ENCODE assay signal across 13 cellular contexts in the genomic region with DNA sequence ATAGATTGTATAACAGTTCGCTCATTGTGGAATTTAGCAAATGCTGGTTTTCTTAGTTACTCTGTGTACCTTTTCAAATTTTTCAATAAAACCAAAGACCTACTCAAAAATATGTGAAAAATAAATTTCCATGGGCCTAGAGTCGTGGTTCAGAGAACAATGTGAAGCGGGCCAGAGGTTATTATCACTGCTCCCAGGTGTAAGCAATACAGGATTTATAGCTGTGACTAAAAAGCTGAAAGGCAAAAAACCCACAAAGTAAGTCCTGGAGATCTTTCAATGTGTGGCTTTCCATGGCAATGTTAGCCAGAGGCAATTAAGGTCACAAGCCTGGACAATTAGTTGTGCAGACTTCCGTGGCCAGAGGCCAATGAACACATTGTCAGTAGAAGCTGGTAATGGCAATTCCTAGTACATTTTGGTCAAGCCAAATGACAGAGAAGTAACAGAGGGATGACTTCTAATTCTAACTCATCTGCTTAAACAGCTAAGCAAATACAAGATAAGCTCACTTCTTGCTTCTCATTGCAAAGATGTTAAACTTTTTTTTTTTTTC.
A peak's percentile ranks its signal among the peaks of the same experiment; 100 is the strongest.
DNase-seq lines count a peak whose midpoint lies in the region; ATAC-seq and TF ChIP-seq lines count a peak whose summit lies in the region.
"Had no signal": no experiment of that assay in that cellular context is flagged by ENCODE, and none has a peak within 500 bp of the region (broad histone marks: within the 10 kb centered on the region; RNA-seq: fewer than 3 reads in every experiment).

No MANE protein-coding gene starts in this region.

- no peaks in the 10 kb centered on the region for H3K27me3 Mint-ChIP-seq in nephron progenitor cell (ENCODE audit: low read depth, poor library complexity)
- H3K27me3 Mint-ChIP-seq: CD4-positive, alpha-beta T cell had no signal

- peaks cover 24% of the 10 kb centered on the region for H3K4me1 Mint-ChIP-seq in nephron progenitor cell

- no peak for ATAC-seq in HG02840 (IDR thresholded peaks at IDR 0.05; ENCODE audit: low FRiP score, unreplicated experiment)

- H3K36me3 Mint-ChIP-seq in nephron progenitor cell (ENCODE audit: low read depth) = no peaks in the 10 kb centered on the region

- H3K27ac Mint-ChIP-seq in nephron progenitor cell = peak overlapping the region; percentile 16
- H3K27ac Mint-ChIP-seq: CD4-positive, alpha-beta T cell had no signal

- H3K9me3 Mint-ChIP-seq in nephron progenitor cell = peaks cover 10% of the 10 kb centered on the region

- no peak overlapping the region for H3K4me3 Mint-ChIP-seq in nephron progenitor cell
- H3K4me3 Mint-ChIP-seq: CD4-positive, alpha-beta T cell had no signal

- DNase-seq in Caki2 (ENCODE audit: low read depth) = peak; percentile 50
- DNase-seq in M059J (ENCODE audit: low read depth) = peak; percentile 93
- DNase-seq in epidermal melanocyte (ENCODE audit: insufficient read length, low spot score) = peak; percentile 22
- DNase-seq in nephron progenitor cell = no peak
- DNase-seq in NCI-H2107 treated with DMSO at 0.1 percent for 48 hours (lab: John Stamatoyannopoulos, UW; ENCODE audit: unreplicated experiment) = no peak
- no peak for DNase-seq in midbrain (lab: John Stamatoyannopoulos, UW)
- no peak for DNase-seq in stimulated activated CD4-positive, alpha-beta T cell treated with anti-CD3 and anti-CD28 coated beads, Interleukin-4, amount 100 ng/mL, for 24 hours
- DNase-seq: CD4-positive, alpha-beta T cell; dorsolateral prefrontal cortex; mesendoderm; ovary; SHP77 treated with DMSO at 0.1 percent for 48 hours had no signal

- TF ChIP-seq CTCF in nephron progenitor cell (IDR thresholded peaks at IDR 0.05) = no peak

- in situ Hi-C loops in Caki2 (cut with HindIII; ENCODE audit: low pct_unique_long_range_greater_than_20kb, low sequenced_read_pairs) = no loop called here

Comparison
In these comparisons a context has a peak if more than half of its experiments do, and no peak if none do; other contexts are left out.
1. DNase-seq: peak in Caki2 (single experiment), M059J (single experiment) and epidermal melanocyte (single experiment); none in nephron progenitor cell (single experiment), NCI-H2107 treated with DMSO at 0.1 percent for 48 hours (single experiment), midbrain (single experiment) and stimulated activated CD4-positive, alpha-beta T cell treated with anti-CD3 and anti-CD28 coated beads, Interleukin-4, amount 100 ng/mL, for 24 hours (single experiment).